ENCODE assay signal across 2 cellular contexts in genomic region chr1:194300776-194301175, GRCh38.
TF ChIP-seq lines count a peak whose summit lies in the region.

No MANE protein-coding gene starts in this region.

TF ChIP-seq in SK-N-SH treated with all-trans-retinoic acid at 6 μM for 48 hours, 23 proteins besides CTCF, POLR2A, EP300 and RAD21:
- TF ChIP-seq CREB5 (CRISPR knock-in tag; IDR thresholded peaks at IDR 0.05; ENCODE audit: low read depth) = no peak
- TF ChIP-seq POU6F1 (CRISPR knock-in tag; IDR thresholded peaks at IDR 0.05; ENCODE audit: borderline replicate concordance, low read depth) = no peak
- no peak for TF ChIP-seq ZNF70 (CRISPR knock-in tag; IDR thresholded peaks at IDR 0.05)
- TF ChIP-seq ZFP3 (CRISPR knock-in tag; IDR thresholded peaks at IDR 0.05) = no peak
- TF ChIP-seq CSRNP3 (CRISPR knock-in tag; IDR thresholded peaks at IDR 0.05) = no peak
- TF ChIP-seq ISL1 (CRISPR knock-in tag; IDR thresholded peaks at IDR 0.05) = no peak
- TF ChIP-seq PPARA (CRISPR knock-in tag; IDR thresholded peaks at IDR 0.05; ENCODE audit: borderline replicate concordance) = no peak
- no peak for TF ChIP-seq OSR1 (CRISPR knock-in tag; IDR thresholded peaks at IDR 0.05)
- no peak for TF ChIP-seq CSDC2 (CRISPR knock-in tag; IDR thresholded peaks at IDR 0.05)
- TF ChIP-seq TOX (CRISPR knock-in tag; IDR thresholded peaks at IDR 0.05; ENCODE audit: borderline replicate concordance) = no peak
- TF ChIP-seq TCF4 (CRISPR knock-in tag; IDR thresholded peaks at IDR 0.05; ENCODE audit: borderline replicate concordance) = no peak
- no peak for TF ChIP-seq ZC3H10 (CRISPR knock-in tag; IDR thresholded peaks at IDR 0.05)
- TF ChIP-seq ZFP30 (CRISPR knock-in tag; IDR thresholded peaks at IDR 0.05) = no peak
- TF ChIP-seq ARNTL (CRISPR knock-in tag; IDR thresholded peaks at IDR 0.05; ENCODE audit: borderline replicate concordance, low read depth) = no peak
- no peak for TF ChIP-seq BACH2 (CRISPR knock-in tag; IDR thresholded peaks at IDR 0.05; ENCODE audit: borderline replicate concordance)
- no peak for TF ChIP-seq ZNF565 (CRISPR knock-in tag; conservative IDR thresholded peaks at IDR 0.05; ENCODE audit: low read depth)
- TF ChIP-seq GLIS3 (CRISPR knock-in tag; IDR thresholded peaks at IDR 0.05) = no peak
- TF ChIP-seq RARB (CRISPR knock-in tag; IDR thresholded peaks at IDR 0.05) = no peak

TF ChIP-seq in SK-N-SH, 30 proteins besides CTCF, POLR2A, EP300 and RAD21 (continued from another document):
- TF ChIP-seq REST (IDR thresholded peaks at IDR 0.05; ENCODE audit: low read depth, low read length) (no peak), JUND (IDR thresholded peaks at IDR 0.05) (no peak), RXRA (IDR thresholded peaks at IDR 0.05; ENCODE audit: borderline replicate concordance, low read depth) (no peak), ZBTB33 (IDR thresholded peaks at IDR 0.05; ENCODE audit: borderline replicate concordance, low read depth) (no peak), EZH2phosphoT487 (IDR thresholded peaks at IDR 0.05; ENCODE audit: borderline replicate concordance, low read depth) (no peak), ELF1 (IDR thresholded peaks at IDR 0.05) (no peak), PBX3 (IDR thresholded peaks at IDR 0.05) (no peak), TAF1 (IDR thresholded peaks at IDR 0.05; ENCODE audit: borderline replicate concordance, low read depth, low read length) (no peak)
